In the genomic region with DNA sequence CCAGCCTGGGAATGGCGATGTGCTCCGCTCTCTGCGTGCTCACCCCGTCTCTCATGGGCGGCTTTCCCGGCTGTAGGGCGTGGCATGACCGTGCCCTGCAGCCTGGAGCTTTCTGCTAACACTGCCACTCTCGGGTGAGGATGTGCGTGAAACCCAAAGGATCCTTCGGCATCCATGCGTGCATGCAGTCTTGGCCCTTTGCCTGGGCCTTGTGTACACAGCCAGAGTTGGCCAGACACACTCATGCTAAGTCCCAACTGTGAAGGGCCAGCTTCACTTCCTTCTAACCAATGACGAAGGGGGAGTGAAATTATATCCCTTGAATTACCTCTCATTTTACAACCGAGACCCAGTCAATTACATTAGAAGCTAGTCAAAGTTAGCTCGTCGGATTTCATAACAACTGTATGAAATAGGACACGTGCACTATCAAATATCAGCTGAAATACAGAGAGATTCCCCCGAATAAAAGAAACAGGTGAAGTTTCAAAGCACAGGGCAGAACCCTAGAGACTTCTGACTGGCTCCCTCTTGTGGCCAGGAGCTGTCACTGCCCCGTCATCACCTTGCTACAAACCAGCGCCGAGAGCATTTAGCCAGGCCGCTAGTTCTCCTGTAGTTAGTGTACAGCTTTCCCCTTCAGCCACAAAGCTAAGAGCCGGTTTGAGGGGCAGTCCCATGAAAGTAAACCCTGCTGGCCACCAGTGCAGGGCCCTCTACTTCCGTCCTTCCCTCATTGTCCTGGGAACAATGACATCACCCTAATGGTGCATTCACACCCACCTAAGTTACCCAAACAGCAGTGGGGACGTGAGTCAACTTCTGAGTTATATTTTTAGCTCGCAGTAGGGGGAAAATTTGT, we compare ENCODE assay signal across 8 cellular contexts.
A peak's percentile ranks its signal among the peaks of the same experiment; 100 is the strongest.
DNase-seq lines count a peak whose midpoint lies in the region; FAIRE-seq and TF ChIP-seq lines count a peak whose summit lies in the region.

No MANE protein-coding gene starts in this region.

- peaks cover 1% of the 10 kb centered on the region for H3K27me3 Mint-ChIP-seq in activated T-helper 1 cell treated with anti-CD3 and anti-CD28 coated beads, Interleukin-12 subunit alpha, Interleukin-12 subunit beta, Interleukin-2, Interleukin-4 antibody, amounts not matched to agents 30 ng/mL and 10 ng/mL and 1 ng/mL, durations not matched to agents 14 hours and 24 hours and 36 hours (ENCODE audit: insufficient read depth)

- peaks cover 14% of the 10 kb centered on the region for H3K4me1 Mint-ChIP-seq in activated T-helper 1 cell treated with anti-CD3 and anti-CD28 coated beads, Interleukin-12 subunit alpha, Interleukin-12 subunit beta, Interleukin-2, Interleukin-4 antibody, amounts not matched to agents 30 ng/mL and 10 ng/mL and 1 ng/mL, durations not matched to agents 14 hours and 24 hours and 36 hours (ENCODE audit: low read depth)

- H3K4me1 ChIP-seq in DOHH2 (ENCODE audit: control insufficient read depth, low read length) (no peaks in the 10 kb centered on the region), GM23248 (ENCODE audit: insufficient read depth) (peaks cover 10% of the 10 kb centered on the region), osteoblast (ENCODE audit: insufficient read depth, low read length) (peaks cover 12% of the 10 kb centered on the region), tibial artery (peaks cover 0 to 16% (median 12%) of the 10 kb centered on the region in 4 donors)

- TF ChIP-seq CTCF in DOHH2 (IDR thresholded peaks at IDR 0.05; ENCODE audit: low read depth, low read length, poor library complexity, severe bottlenecking) (peak; percentile 93), fibroblast of villous mesenchyme (IDR thresholded peaks at IDR 0.05; ENCODE audit: insufficient read depth, low read depth, low read length) (peak; percentile 95), osteoblast (IDR thresholded peaks at IDR 0.05; ENCODE audit: extremely low read depth, low read depth, low read length) (peak; percentile 97), tibial artery (IDR thresholded peaks at IDR 0.05) (peak; percentile 70 to 78)

- H3K79me2 ChIP-seq in DOHH2 (ENCODE audit: control insufficient read depth, low read length) (no peaks in the 10 kb centered on the region), GM23248 (ENCODE audit: insufficient read depth) (no peaks in the 10 kb centered on the region), osteoblast (ENCODE audit: insufficient read depth, low read length) (no peaks in the 10 kb centered on the region)

- no peaks in the 10 kb centered on the region for H3F3A ChIP-seq in DOHH2 (ENCODE audit: control insufficient read depth, insufficient read depth)
- peaks cover 3% of the 10 kb centered on the region; the same call in 1 of the 2 replicates for H3F3A ChIP-seq in GM23248 (ENCODE audit: insufficient read depth)

- no peak overlapping the region for H3K9ac ChIP-seq in GM23248

- FAIRE-seq in RCC 7860 (lab: Jason Lieb, UNC) = no peak

- H3K36me3 Mint-ChIP-seq in activated T-helper 1 cell treated with anti-CD3 and anti-CD28 coated beads, Interleukin-12 subunit alpha, Interleukin-12 subunit beta, Interleukin-2, Interleukin-4 antibody, amounts not matched to agents 30 ng/mL and 10 ng/mL and 1 ng/mL, durations not matched to agents 14 hours and 24 hours and 36 hours (ENCODE audit: low read depth) = no peaks in the 10 kb centered on the region

- no peaks in the 10 kb centered on the region for H3K9me2 ChIP-seq in DOHH2 (replicated peaks; ENCODE audit: control insufficient read depth, low read length)
- no peaks in the 10 kb centered on the region for H3K9me2 ChIP-seq in GM23248 (ENCODE audit: insufficient read depth)

- H3K4me3 ChIP-seq in DOHH2 (ENCODE audit: low read length) = no peak overlapping the region
- peak overlapping the region; percentile 63 for H3K4me3 ChIP-seq in GM23248
- H3K4me3 ChIP-seq in fibroblast of villous mesenchyme (ENCODE audit: low read depth, low read length) = no peak overlapping the region
- H3K4me3 ChIP-seq in osteoblast (ENCODE audit: insufficient read depth, low read length) = peak overlapping the region; percentile 59
- peak overlapping the region; percentile 10 to 19 for H3K4me3 ChIP-seq in tibial artery

- no peak overlapping the region for H3K27ac ChIP-seq in DOHH2 (ENCODE audit: low read depth, low read length)
- H3K27ac ChIP-seq in GM23248 = no peak overlapping the region
- no peak overlapping the region for H3K27ac ChIP-seq in osteoblast (ENCODE audit: low read depth, low read length)
- peak overlapping the region; percentile 14 to 28 for H3K27ac ChIP-seq in tibial artery

- 18 to 20% methylated on average over 26 of the region's 26 CpGs for WGBS in GM23248 (ENCODE audit: low coverage in 1 of 2, low lambda C conversion rate in 2 of 2, missing lambda C conversion rate in 2 of 2), 2 experiments

- in situ Hi-C loops in GM23248 (cut with MboI) = no loop called here

- H3K27ac Mint-ChIP-seq in activated T-helper 1 cell treated with anti-CD3 and anti-CD28 coated beads, Interleukin-12 subunit alpha, Interleukin-12 subunit beta, Interleukin-2, Interleukin-4 antibody, amounts not matched to agents 30 ng/mL and 10 ng/mL and 1 ng/mL, durations not matched to agents 14 hours and 24 hours and 36 hours = peak overlapping the region; percentile 5

- no peaks in the 10 kb centered on the region for H3K36me3 ChIP-seq in DOHH2 (ENCODE audit: control insufficient read depth, low read length)
- H3K36me3 ChIP-seq in GM23248 (ENCODE audit: low read depth) = no peaks in the 10 kb centered on the region
- no peaks in the 10 kb centered on the region for H3K36me3 ChIP-seq in osteoblast (ENCODE audit: insufficient read depth, low read length)
- no peaks in the 10 kb centered on the region for H3K36me3 ChIP-seq in tibial artery

- peak; percentile 82 for DNase-seq in GM23248
- peak; percentile 62 to 64 for DNase-seq in Kasumi-1 (lab: John Stamatoyannopoulos, UW)
- DNase-seq in RCC 7860 (ENCODE audit: low spot score) = peak; percentile 63
- DNase-seq in activated T-helper 1 cell treated with anti-CD3 and anti-CD28 coated beads, Interleukin-12 subunit alpha, Interleukin-12 subunit beta, Interleukin-2, Interleukin-4 antibody, amounts not matched to agents 30 ng/mL and 10 ng/mL and 1 ng/mL, durations not matched to agents 14 hours and 24 hours and 36 hours (ENCODE audit: low spot score) = peak; percentile 47
- DNase-seq in fibroblast of villous mesenchyme (ENCODE audit: low read depth) = peak; percentile 45
- peak; percentile 75 for DNase-seq in osteoblast (ENCODE audit: insufficient read length, low spot score, missing footprints)
- peak; percentile 51 to 66 for DNase-seq in tibial artery

- H3K9me3 ChIP-seq in DOHH2 (ENCODE audit: control insufficient read depth, insufficient read depth, low read length) (no peaks in the 10 kb centered on the region), GM23248 (ENCODE audit: low read depth) (no peaks in the 10 kb centered on the region), osteoblast (ENCODE audit: low read depth, low read length) (no peaks in the 10 kb centered on the region), tibial artery (no peaks in the 10 kb centered on the region)

- H3K4me3 Mint-ChIP-seq in activated T-helper 1 cell treated with anti-CD3 and anti-CD28 coated beads, Interleukin-12 subunit alpha, Interleukin-12 subunit beta, Interleukin-2, Interleukin-4 antibody, amounts not matched to agents 30 ng/mL and 10 ng/mL and 1 ng/mL, durations not matched to agents 14 hours and 24 hours and 36 hours = no peak overlapping the region

- intact Hi-C loops in activated T-helper 1 cell treated with anti-CD3 and anti-CD28 coated beads, Interleukin-12 subunit alpha, Interleukin-12 subunit beta, Interleukin-2, Interleukin-4 antibody, amounts not matched to agents 30 ng/mL and 10 ng/mL and 1 ng/mL, durations not matched to agents 14 hours and 24 hours and 36 hours (cut with micrococcal nuclease) = loop anchor here (1.0 kb wide), 5 partner anchors 16 to 196 kb away; no protein-coding TSS in a partner anchor
- intact Hi-C loops in tibial artery (cut with DNase I; ENCODE audit: low total_unique reads) = no loop called here

- H3K4me2 ChIP-seq in DOHH2 (ENCODE audit: low read length) (0 out of 2 replicates have a peak overlapping the region, but pooled peaks have one; percentile 15), GM23248 (ENCODE audit: unreplicated experiment) (peak overlapping the region; percentile 53), osteoblast (ENCODE audit: insufficient read depth, low read length) (peak overlapping the region; percentile 80)

- H3K27me3 ChIP-seq in DOHH2 (ENCODE audit: control insufficient read depth, low read length) (peaks cover 17% of the 10 kb centered on the region; the same call in 1 of the 2 replicates), GM23248 (replicated peaks; ENCODE audit: insufficient read depth) (no peaks in the 10 kb centered on the region), osteoblast (ENCODE audit: insufficient read depth, low read length) (peaks cover 7% of the 10 kb centered on the region), tibial artery (no peaks in the 10 kb centered on the region)

- no peaks in the 10 kb centered on the region for H3K9me3 Mint-ChIP-seq in activated T-helper 1 cell treated with anti-CD3 and anti-CD28 coated beads, Interleukin-12 subunit alpha, Interleukin-12 subunit beta, Interleukin-2, Interleukin-4 antibody, amounts not matched to agents 30 ng/mL and 10 ng/mL and 1 ng/mL, durations not matched to agents 14 hours and 24 hours and 36 hours

- H2AFZ ChIP-seq in GM23248 = peak overlapping the region; percentile 71
- H2AFZ ChIP-seq in osteoblast (ENCODE audit: low read length) = peak overlapping the region; percentile 84

- H4K20me1 ChIP-seq in DOHH2 (ENCODE audit: control insufficient read depth, insufficient read depth, low read depth, low read length) (no peaks in the 10 kb centered on the region), GM23248 (ENCODE audit: insufficient read depth) (no peaks in the 10 kb centered on the region), osteoblast (ENCODE audit: insufficient read depth, low read length) (no peaks in the 10 kb centered on the region)

Comparison
In these comparisons a context has a peak if more than half of its experiments do, and no peak if none do; other contexts are left out.
1. H3K27ac ChIP-seq: peak in tibial artery (2 of 2); none in DOHH2 (single experiment), GM23248 (single experiment) and osteoblast (single experiment).
2. H3K4me2 ChIP-seq: peak in every context shown above with its lines; median percentile 80 in osteoblast; 53 in GM23248; 15 in DOHH2.
3. H3K4me3 ChIP-seq: peak in GM23248 (single experiment), osteoblast (single experiment) and tibial artery (2 of 2); none in DOHH2 (single experiment) and fibroblast of villous mesenchyme (single experiment).
4. Peak in every context shown above with its lines, with median percentiles within 50 percentile points of each other: CTCF ChIP-seq and DNase-seq.